Comparison of ENCODE assay signal across 23 cellular contexts in genomic region chr20:400121-400450, GRCh38. TPM values are rescaled to one million over a fixed set of nuclear protein-coding genes. Genes with fewer than 3 reads are reported as not detected.
DNase-seq lines count a peak whose midpoint lies in the region; ATAC-seq, FAIRE-seq and TF ChIP-seq lines count a peak whose summit lies in the region.
"Had no signal": no experiment of that assay in that cellular context is flagged by ENCODE, and none has a peak within 500 bp of the region (broad histone marks: within the 10 kb centered on the region; RNA-seq: fewer than 3 reads in every experiment).

No MANE protein-coding gene starts in this region.

- peaks cover 16% of the 10 kb centered on the region for H3K4me1 Mint-ChIP-seq in MCF 10A (ENCODE audit: insufficient read depth, unreplicated experiment)

- H2BK120ac ChIP-seq in H1 (replicated peaks; ENCODE audit: low read depth, low read length): no peak overlapping the region

- no peak for FAIRE-seq in H1 (lab: Jason Lieb, UNC)
- FAIRE-seq: frontal cortex, GM12891, kidney had no signal

- no peak overlapping the region for H4K5ac ChIP-seq in H1 (ENCODE audit: insufficient read length, low read depth, low read length)

- no peak overlapping the region for H2AK5ac ChIP-seq in H1 (ENCODE audit: low read depth, low read length)

- peaks cover 0 to 2% of the 10 kb centered on the region in 2 experiments for H4K20me1 ChIP-seq in H1 (replicated peaks in 1 of 2; ENCODE audit: control insufficient read depth in 1 of 2, insufficient read depth in 2 of 2, low read length in 2 of 2)

- H3K79me1 ChIP-seq in H1 (ENCODE audit: low read depth, low read length): no peaks in the 10 kb centered on the region

- no peak overlapping the region for H3K27ac ChIP-seq in breast epithelium
- H3K27ac ChIP-seq in H1 (ENCODE audit: low read depth, low read length): no peak overlapping the region
- H3K27ac ChIP-seq in parathyroid adenoma: no peak overlapping the region
- no peak overlapping the region for H3K27ac ChIP-seq in upper lobe of right lung
- H3K27ac ChIP-seq: tibial nerve had no signal

- H3K14ac ChIP-seq in H1 (ENCODE audit: insufficient read length): no peak overlapping the region

- H3K4me1 ChIP-seq in breast epithelium (no peaks in the 10 kb centered on the region), H1 (replicated peaks in 1 of 4; ENCODE audit: control insufficient read depth in 3 of 4, insufficient read depth in 4 of 4, low read length in 3 of 4) (peaks cover 3 to 7% (median 4%) of the 10 kb centered on the region in 4 experiments; a peak in 4 of 7 replicates), parathyroid adenoma (peaks cover 10% of the 10 kb centered on the region), upper lobe of right lung (no peaks in the 10 kb centered on the region)
- H3K4me1 ChIP-seq: tibial nerve had no signal

- H3K36me3 Mint-ChIP-seq in MCF 10A (ENCODE audit: insufficient read depth, unreplicated experiment): peaks cover 36% of the 10 kb centered on the region
- H3K36me3 Mint-ChIP-seq: natural killer cell treated with Interleukin-12 subunit alpha and Interleukin-12 subunit beta and Interleukin-15 and Interleukin-18, amount 100 ng/mL, for 72 hours had no signal

- H3K36me3 ChIP-seq in breast epithelium (no peaks in the 10 kb centered on the region), H1 (ENCODE audit: control insufficient read depth in 2 of 4, insufficient read depth in 4 of 4, low read length in 3 of 4) (peaks cover 0 to 10% (median 0%) of the 10 kb centered on the region in 4 experiments; a peak in 3 of 8 replicates), parathyroid adenoma (ENCODE audit: control insufficient read depth, insufficient read depth, low read length) (no peaks in the 10 kb centered on the region), upper lobe of right lung (peaks cover 27% of the 10 kb centered on the region)

- no peak overlapping the region for H3K4ac ChIP-seq in H1 (replicated peaks; ENCODE audit: insufficient read length, low read depth, low read length)

- WGBS in H1 (ENCODE audit: extremely low coverage in 1 of 2, insufficient coverage in 1 of 2, insufficient read length in 1 of 2, insufficient replicate concordance in 2 of 2, low coverage in 1 of 2, low lambda C conversion rate in 2 of 2, missing lambda C conversion rate in 1 of 2), 2 experiments: 38% methylated on average over 2 of the region's 2 CpGs; no CpG with 5 or more reads in 1 of the 2 experiments

- ATAC-seq in upper lobe of right lung: no peak
- ATAC-seq: natural killer cell treated with Interleukin-12 subunit alpha and Interleukin-12 subunit beta and Interleukin-15 and Interleukin-18, amount 100 ng/mL, for 72 hours; stimulated activated memory B cell treated with anti-CD40 and anti-IgM and Interleukin-4, amounts not matched to agents 10 μg/mL and 1 μg/mL and 100 μg/mL, for 72 hours had no signal

- no peak for TF ChIP-seq RAD21 in H1 (IDR thresholded peaks at IDR 0.05 in 1 of 2, conservative IDR thresholded peaks at IDR 0.05 in 1 of 2; ENCODE audit: low read depth in 2 of 2, low read length in 2 of 2)

- H4K91ac ChIP-seq in H1 (replicated peaks; ENCODE audit: insufficient read length, low read length): no peak overlapping the region

- no peak for DNase-seq in MCF 10A (ENCODE audit: unreplicated experiment)
- no peak for DNase-seq in breast epithelium (ENCODE audit: low spot score in 2 of 2)
- DNase-seq in NCI-H69 (lab: John Stamatoyannopoulos, UW): peak; percentile 52
- DNase-seq in H1 (ENCODE audit: low read depth in 1 of 2, low spot score in 2 of 2): no peak
- DNase-seq in NCI-H524 treated with DMSO at 0.1 percent for 48 hours (lab: John Stamatoyannopoulos, UW): no peak
- DNase-seq in upper lobe of right lung: no peak
- no peak for DNase-seq in SW 1271 (lab: John Stamatoyannopoulos, UW)
- DNase-seq: activated CD4-positive, alpha-beta memory T cell treated with anti-CD3 and anti-CD28 coated beads, Interleukin-2, amount 10 ng/mL, durations not matched to agents 7 days and 5 days; activated T-cell treated with anti-CD3 and anti-CD28 coated beads for 4 hours; CD4-positive, alpha-beta memory T cell; cerebellar nuclear complex; kidney; mesenchymal stem cell; NCI-H1092; NCI-H2029 treated with DMSO at 0.1 percent for 48 hours; NCI-H510A treated with DMSO at 0.1 percent for 48 hours; T1000 had no signal

- no peak overlapping the region for H2BK5ac ChIP-seq in H1 (ENCODE audit: low read depth, low read length)

- H4K8ac ChIP-seq in H1 (ENCODE audit: extremely low read depth, insufficient read depth, low read length): no peak overlapping the region

- H3K9me3 ChIP-seq in breast epithelium (no peaks in the 10 kb centered on the region), H1 (ENCODE audit: insufficient read depth in 2 of 2, low read depth in 1 of 2, low read length in 1 of 2) (peaks cover 0 to 5% of the 10 kb centered on the region in 2 experiments; a peak in 3 of 4 replicates), parathyroid adenoma (ENCODE audit: control insufficient read depth, low read length) (no peaks in the 10 kb centered on the region), upper lobe of right lung (no peaks in the 10 kb centered on the region)
- H3K9me3 ChIP-seq: tibial nerve had no signal

- no peak overlapping the region for H2BK12ac ChIP-seq in H1 (ENCODE audit: low read depth, low read length)

- peak overlapping the region; percentile 78 for H3K27ac Mint-ChIP-seq in MCF 10A (ENCODE audit: low read depth, unreplicated experiment)
- H3K27ac Mint-ChIP-seq: activated CD4-positive, alpha-beta memory T cell treated with anti-CD3 and anti-CD28 coated beads, Interleukin-2, amount 10 ng/mL, durations not matched to agents 7 days and 5 days; natural killer cell treated with Interleukin-12 subunit alpha and Interleukin-12 subunit beta and Interleukin-15 and Interleukin-18, amount 100 ng/mL, for 72 hours; stimulated activated memory B cell treated with anti-CD40 and anti-IgM and Interleukin-4, amounts not matched to agents 10 μg/mL and 1 μg/mL and 100 μg/mL, for 72 hours had no signal

- TF ChIP-seq POLR2A in breast epithelium (IDR thresholded peaks at IDR 0.05) (no peak), H1 (IDR thresholded peaks at IDR 0.05; ENCODE audit: control extremely low read depth in 1 of 2, low read depth in 2 of 2, low read length in 2 of 2) (no peak)

- H3K4me3 ChIP-seq in breast epithelium: no peak overlapping the region
- H3K4me3 ChIP-seq in H1 (ENCODE audit: extremely low read depth in 1 of 4, insufficient read depth in 2 of 4, low read depth in 3 of 4, low read length in 4 of 4): no peak overlapping the region
- no peak overlapping the region for H3K4me3 ChIP-seq in parathyroid adenoma (ENCODE audit: low read depth, low read length)
- no peak overlapping the region for H3K4me3 ChIP-seq in upper lobe of right lung
- H3K4me3 ChIP-seq: tibial nerve had no signal

- H3K18ac ChIP-seq in H1 (ENCODE audit: extremely low read depth, low read length): no peak overlapping the region

- H3K9ac ChIP-seq in H1 (replicated peaks in 1 of 4; ENCODE audit: extremely low read depth in 1 of 4, low read depth in 3 of 4, low read length in 3 of 4): no peak overlapping the region
- H3K9ac ChIP-seq in parathyroid adenoma: no peak overlapping the region

- no peaks in the 10 kb centered on the region for H3K9me3 Mint-ChIP-seq in MCF 10A (ENCODE audit: unreplicated experiment)
- H3K9me3 Mint-ChIP-seq: CD4-positive, alpha-beta memory T cell; natural killer cell treated with Interleukin-12 subunit alpha and Interleukin-12 subunit beta and Interleukin-15 and Interleukin-18, amount 100 ng/mL, for 72 hours; stimulated activated memory B cell treated with anti-CD40 and anti-IgM and Interleukin-4, amounts not matched to agents 10 μg/mL and 1 μg/mL and 100 μg/mL, for 72 hours had no signal

- CTCF ChIA-PET in MCF 10A (lab: Yijun Ruan, JAX) (interaction anchor here (0.7 to 6.2 kb wide), 8 partner anchors 14 to 45 kb away, joined by 3 to 45 read pairs (median 4); partner anchors contain the start of gene TRIB3), H1 (lab: Charles Lee; ENCODE audit: partially characterized antibody) (interaction anchor here (0.8 to 2.7 kb wide), 4 partner anchors 16 to 55 kb away, joined by 3 to 9 read pairs (median 3); no protein-coding TSS in a partner anchor)

- TF ChIP-seq CTCF in MCF 10A (IDR thresholded peaks at IDR 0.05; ENCODE audit: unreplicated experiment): no peak
- TF ChIP-seq CTCF in breast epithelium (IDR thresholded peaks at IDR 0.05): no peak
- TF ChIP-seq CTCF in H1 (IDR thresholded peaks at IDR 0.05; ENCODE audit: control extremely low read depth in 1 of 3, insufficient read depth in 1 of 3, low read depth in 1 of 3, low read length in 3 of 3): no peak
- TF ChIP-seq CTCF in parathyroid adenoma (IDR thresholded peaks at IDR 0.05): no peak
- no peak for TF ChIP-seq CTCF in upper lobe of right lung (IDR thresholded peaks at IDR 0.05)

- H3K23me2 ChIP-seq in H1 (ENCODE audit: low read depth, low read length): no peaks in the 10 kb centered on the region

- H3K27me3 ChIP-seq in breast epithelium: no peaks in the 10 kb centered on the region
- H3K27me3 ChIP-seq in H1 (replicated peaks in 1 of 4; ENCODE audit: control insufficient read depth in 3 of 4, extremely low read depth in 1 of 4, insufficient read depth in 3 of 4, low read length in 3 of 4): no peaks in the 10 kb centered on the region
- H3K27me3 ChIP-seq in parathyroid adenoma (ENCODE audit: control insufficient read depth, insufficient read depth, low read length): no peaks in the 10 kb centered on the region
- H3K27me3 ChIP-seq in upper lobe of right lung: no peaks in the 10 kb centered on the region
- H3K27me3 ChIP-seq: tibial nerve had no signal

- no peak overlapping the region for H3K56ac ChIP-seq in H1 (replicated peaks; ENCODE audit: insufficient read length, low read depth, low read length)

- no peaks in the 10 kb centered on the region for H3K79me2 ChIP-seq in H1 (ENCODE audit: control insufficient read depth in 1 of 2, insufficient read depth in 2 of 2, low read length in 2 of 2)
- no peaks in the 10 kb centered on the region for H3K79me2 ChIP-seq in parathyroid adenoma

- no peak overlapping the region for H2BK20ac ChIP-seq in H1 (ENCODE audit: low read length)

- no peak overlapping the region for H2BK15ac ChIP-seq in H1 (ENCODE audit: low read length)

- no TSS peak for BruUV-seq in MCF 10A (replicated peaks; lab: Mats Ljungman, UMichigan)

- H3K23ac ChIP-seq in H1 (ENCODE audit: insufficient read length): no peak overlapping the region

- POLR2A ChIA-PET in MCF 10A (lab: Yijun Ruan, JAX) (interaction anchor here (1.0 to 13.1 kb wide), 11 partner anchors 8 to 77 kb away, joined by 3 to 198 read pairs (median 9); partner anchors contain the start of gene TRIB3), H1 (lab: Charles Lee; ENCODE audit: partially characterized antibody) (interaction anchor here (0.8 to 11.8 kb wide), 10 partner anchors 10 to 185 kb away, joined by 3 to 263 read pairs (median 4); partner anchors contain the start of genes NRSN2, SOX12, TBC1D20 and TRIB3)

- no peaks in the 10 kb centered on the region for H3K27me3 Mint-ChIP-seq in MCF 10A (ENCODE audit: insufficient read depth, unreplicated experiment)
- H3K27me3 Mint-ChIP-seq: activated CD4-positive, alpha-beta memory T cell treated with anti-CD3 and anti-CD28 coated beads, Interleukin-2, amount 10 ng/mL, durations not matched to agents 7 days and 5 days; CD4-positive, alpha-beta memory T cell; natural killer cell treated with Interleukin-12 subunit alpha and Interleukin-12 subunit beta and Interleukin-15 and Interleukin-18, amount 100 ng/mL, for 72 hours; stimulated activated memory B cell treated with anti-CD40 and anti-IgM and Interleukin-4, amounts not matched to agents 10 μg/mL and 1 μg/mL and 100 μg/mL, for 72 hours had no signal

- H3K4me2 ChIP-seq in H1 (ENCODE audit: insufficient read depth in 1 of 2, low read depth in 2 of 2, low read length in 2 of 2) (0 out of 4 replicates have a peak overlapping the region, but pooled peaks of 1 of the 2 experiments have one; percentile 24), parathyroid adenoma (ENCODE audit: low read length) (no peak overlapping the region)

- intact Hi-C loops in MCF 10A (cut with micrococcal nuclease) (loop anchor here (2.0 kb wide), 1 partner anchor 37 kb away; no protein-coding TSS in a partner anchor), breast epithelium (cut with DNase I; ENCODE audit: low total_unique reads) (loop anchor here (10.0 kb wide), 1 partner anchor 45 kb away; no protein-coding TSS in a partner anchor), upper lobe of right lung (cut with DNase I) (no loop called here)

- H2AFZ ChIP-seq in H1 (ENCODE audit: low read length) (peak overlapping the region; percentile 28; the same call in 1 of the 2 replicates), parathyroid adenoma (peak overlapping the region; percentile 76)

- no peak overlapping the region for H3K4me3 Mint-ChIP-seq in MCF 10A (ENCODE audit: unreplicated experiment)
- H3K4me3 Mint-ChIP-seq: activated CD4-positive, alpha-beta memory T cell treated with anti-CD3 and anti-CD28 coated beads, Interleukin-2, amount 10 ng/mL, durations not matched to agents 7 days and 5 days; CD4-positive, alpha-beta memory T cell; natural killer cell treated with Interleukin-12 subunit alpha and Interleukin-12 subunit beta and Interleukin-15 and Interleukin-18, amount 100 ng/mL, for 72 hours; stimulated activated memory B cell treated with anti-CD40 and anti-IgM and Interleukin-4, amounts not matched to agents 10 μg/mL and 1 μg/mL and 100 μg/mL, for 72 hours had no signal

- no peak for TF ChIP-seq EP300 in H1 (IDR thresholded peaks at IDR 0.05; ENCODE audit: borderline replicate concordance in 1 of 2, low read depth in 2 of 2, low read length in 2 of 2)

RNA-seq across cellular contexts. Expression of gene RBCK1, which starts 8.0 kb away (rescaled TPM):
- total RNA-seq in MCF 10A (2022): 353 and 488 TPM in 2 replicates
- total RNA-seq in breast epithelium: 10 to 100 TPM; 61.3 to 69.5 (median 66.2) TPM
- total RNA-seq in H1 (2021; fragmentation: NEBNext Ultra II Directional; extraction: Animal tissue kit (Norgen Biotek cat#: 25700)): 48.7 and 54.7 TPM in 2 replicates
- 43.1 and 60.1 TPM in 2 replicates for polyA plus RNA-seq in H1 (2011; rRNA removed)
- 42.6 TPM for polyA plus RNA-seq in H1 (2011; cell fraction: cytosol; rRNA removed)
- 121 TPM for polyA plus RNA-seq in H1 (2011; cell fraction: nucleus; rRNA removed)
- 61.2 to 71.1 TPM (median 65.0 TPM) in 4 replicates for polyA plus RNA-seq in H1 (2012, experiment 1 of 2)
- 49.7 TPM for polyA plus RNA-seq in H1 (2012, experiment 2 of 2)
- 42.6 TPM for polyA plus RNA-seq in H1 (2013, experiment 1 of 2)
- 41.0 TPM for polyA plus RNA-seq in H1 (2013, experiment 2 of 2)
- polyA minus RNA-seq in H1 (2011; rRNA and poly(A)+ RNA removed): 25.1 and 25.9 TPM in 2 replicates
- polyA minus RNA-seq in H1 (2011; cell fraction: cytosol; rRNA and poly(A)+ RNA removed): 20.8 TPM
- 32.7 TPM for polyA minus RNA-seq in H1 (2011; cell fraction: nucleus; rRNA and poly(A)+ RNA removed)
- total RNA-seq in upper lobe of right lung: 101 TPM

RNA-seq across cellular contexts. Expression of gene TRIB3, which starts 19.5 kb away (rescaled TPM):
- total RNA-seq in MCF 10A (2022): 477 and 598 TPM in 2 replicates
- total RNA-seq in breast epithelium: 10 to 100 TPM in 2 of 3 donors, 1 to 10 TPM in 1; 4.5 to 18.0 (median 14.5) TPM
- 9.0 and 10.1 TPM in 2 replicates for total RNA-seq in H1 (2021; fragmentation: NEBNext Ultra II Directional; extraction: Animal tissue kit (Norgen Biotek cat#: 25700))
- polyA plus RNA-seq in H1 (2011; rRNA removed): 17.1 and 30.0 TPM in 2 replicates
- polyA plus RNA-seq in H1 (2011; cell fraction: cytosol; rRNA removed): 20.6 TPM
- 22.8 TPM for polyA plus RNA-seq in H1 (2011; cell fraction: nucleus; rRNA removed)
- 4.7 to 10.2 TPM (median 8.5 TPM) in 4 replicates for polyA plus RNA-seq in H1 (2012, experiment 1 of 2)
- polyA plus RNA-seq in H1 (2012, experiment 2 of 2): 11.2 TPM
- 8.1 TPM for polyA plus RNA-seq in H1 (2013, experiment 1 of 2)
- 8.1 TPM for polyA plus RNA-seq in H1 (2013, experiment 2 of 2)
- polyA minus RNA-seq in H1 (2011; rRNA and poly(A)+ RNA removed): 10.1 and 14.9 TPM in 2 replicates
- 11.1 TPM for polyA minus RNA-seq in H1 (2011; cell fraction: cytosol; rRNA and poly(A)+ RNA removed)
- polyA minus RNA-seq in H1 (2011; cell fraction: nucleus; rRNA and poly(A)+ RNA removed): 7.7 TPM
- 16.8 TPM for total RNA-seq in upper lobe of right lung

RNA-seq across cellular contexts. Expression of gene NRSN2, which starts 53.2 kb away (rescaled TPM):
- total RNA-seq in MCF 10A (2022): 8.2 and 8.4 TPM in 2 replicates
- total RNA-seq in breast epithelium: 10 to 100 TPM in 2 of 3 donors, 1 to 10 TPM in 1; 9.4 to 22.3 (median 21.8) TPM
- total RNA-seq in H1 (2021; fragmentation: NEBNext Ultra II Directional; extraction: Animal tissue kit (Norgen Biotek cat#: 25700)): 15.0 and 19.4 TPM in 2 replicates
- polyA plus RNA-seq in H1 (2011; rRNA removed): 33.3 and 41.9 TPM in 2 replicates
- 25.4 TPM for polyA plus RNA-seq in H1 (2011; cell fraction: cytosol; rRNA removed)
- polyA plus RNA-seq in H1 (2011; cell fraction: nucleus; rRNA removed): 20.5 TPM
- polyA plus RNA-seq in H1 (2012, experiment 1 of 2): 17.4 to 24.3 TPM (median 23.5 TPM) in 4 replicates
- polyA plus RNA-seq in H1 (2012, experiment 2 of 2): 23.4 TPM
- polyA plus RNA-seq in H1 (2013, experiment 1 of 2): 19.3 TPM
- 21.8 TPM for polyA plus RNA-seq in H1 (2013, experiment 2 of 2)
- 11.8 and 15.0 TPM in 2 replicates for polyA minus RNA-seq in H1 (2011; rRNA and poly(A)+ RNA removed)
- polyA minus RNA-seq in H1 (2011; cell fraction: cytosol; rRNA and poly(A)+ RNA removed): 16.5 TPM
- polyA minus RNA-seq in H1 (2011; cell fraction: nucleus; rRNA and poly(A)+ RNA removed): 8.1 TPM
- total RNA-seq in upper lobe of right lung: 19.9 TPM

Comparison
In these comparisons a context has a peak if more than half of its experiments do, and no peak if none do; other contexts are left out.
1. RNA of gene TRIB3, which starts 19.5 kb away (total RNA-seq): 477 to 598 TPM in MCF 10A; 16.8 TPM in upper lobe of right lung (single experiment), 4.5 to 18.0 TPM in breast epithelium and 9.0 to 10.1 TPM in H1; every median in the first group is over 10 times any median in the second.